Comparison of ENCODE assay signal across 34 cellular contexts in the genomic region with DNA sequence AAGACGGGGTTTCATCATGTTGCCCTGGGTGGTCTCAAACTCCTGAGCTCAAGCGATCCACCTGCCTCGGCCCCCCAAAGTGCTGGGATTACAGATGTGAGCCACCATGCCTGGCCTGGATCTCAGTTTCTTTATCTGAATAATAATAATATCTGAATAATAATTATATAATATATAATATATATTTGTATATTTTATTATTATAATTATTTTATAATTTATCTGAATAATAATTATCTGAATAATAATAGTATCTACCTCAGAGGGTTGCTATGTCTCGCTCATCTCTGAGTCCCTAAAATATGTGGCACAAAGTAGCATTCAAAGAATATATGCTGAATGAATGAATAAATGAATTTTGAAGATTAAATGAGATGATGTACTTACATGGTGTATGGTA. TPM values are rescaled to one million over a fixed set of nuclear protein-coding genes. Genes with fewer than 3 reads are reported as not detected.
"Had no signal": no experiment of that assay in that cellular context is flagged by ENCODE, and none has a peak within 500 bp of the region (broad histone marks: within the 10 kb centered on the region; RNA-seq: fewer than 3 reads in every experiment).

No MANE protein-coding gene starts in this region.

- DNase-seq: Karpas-422, Kasumi-1, MG63, MM.1S, MV-4-11, NCI-H1048, NCI-H1092, NCI-H1092 treated with DMSO at 0.1 percent for 48 hours, NCI-H1105, NCI-H1105 treated with DMSO at 0.1 percent for 48 hours, NCI-H1417, NCI-H1417 treated with DMSO at 0.1 percent for 48 hours, NCI-H1436, NCI-H1436 treated with DMSO at 0.1 percent for 48 hours, NCI-H146, NCI-H1694, NCI-H1694 treated with DMSO at 0.1 percent for 48 hours, NCI-H187, NCI-H187 treated with DMSO at 0.1 percent for 48 hours, NCI-H1930, NCI-H2029, NCI-H2029 treated with DMSO at 0.1 percent for 48 hours, NCI-H2081, NCI-H2081 treated with DMSO at 0.1 percent for 48 hours, NCI-H2107, NCI-H2171, NCI-H2171 treated with DMSO at 0.1 percent for 48 hours, NCI-H2227 treated with DMSO at 0.1 percent for 48 hours, NCI-H226, NCI-H345, NCI-H446, NCI-H446 treated with DMSO at 0.1 percent for 48 hours, NCI-H510A had no signal

RNA-seq across cellular contexts. Expression of a gene that starts 44.8 kb away (rescaled TPM):
- total RNA-seq: LHCN-M2 had no signal
